ENCODE assay signal across 1 cellular context in the genomic region with DNA sequence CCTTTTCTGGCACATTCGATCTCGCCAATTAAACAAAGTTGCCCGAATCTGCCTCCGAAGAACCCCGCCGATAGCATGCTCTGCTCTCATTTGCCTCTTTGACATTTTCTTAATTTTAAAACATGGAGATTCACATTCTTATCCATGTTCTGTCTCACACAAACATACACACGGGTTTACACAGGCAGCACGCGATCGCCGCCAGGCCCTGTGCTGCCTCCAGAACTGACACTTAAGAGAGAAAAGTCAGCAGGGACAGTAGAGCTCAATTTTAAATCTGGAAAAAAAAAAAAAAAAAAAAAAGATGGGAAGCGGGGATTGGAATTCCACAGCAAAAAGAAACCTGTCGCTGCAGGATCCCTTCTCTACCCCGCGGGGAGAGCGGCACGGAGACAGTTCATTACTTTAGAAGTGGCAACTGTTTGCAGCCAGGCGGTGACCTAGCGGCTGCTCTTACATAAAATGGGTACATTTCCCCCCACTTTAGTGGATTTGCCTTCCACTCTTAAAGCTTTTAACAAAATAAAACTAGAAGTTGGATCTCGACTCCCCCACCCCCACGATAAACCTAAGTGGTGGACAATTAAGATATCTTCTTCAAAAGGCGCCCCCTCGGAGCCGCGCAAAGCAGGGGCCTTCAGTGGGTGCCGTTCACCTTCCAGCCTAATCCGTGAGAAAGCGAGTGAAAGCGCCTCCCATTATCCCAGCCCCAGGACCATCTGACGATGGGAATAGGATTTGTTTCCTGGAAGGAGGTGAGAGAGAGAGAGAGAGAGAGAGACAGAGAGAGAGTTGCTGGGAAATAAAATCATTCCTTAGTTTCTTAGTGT.
TF ChIP-seq lines count a peak whose summit lies in the region.

No MANE protein-coding gene starts in this region.

TF ChIP-seq in GM12891, 5 proteins besides CTCF, POLR2A, EP300 and RAD21 (continued from another document):
- TF ChIP-seq POLR2AphosphoS5 (IDR thresholded peaks at IDR 0.05; ENCODE audit: low read depth, low read length) (no peak), PAX5 (IDR thresholded peaks at IDR 0.05; ENCODE audit: insufficient read depth, low read length, severe bottlenecking) (no peak), SPI1 (IDR thresholded peaks at IDR 0.05; ENCODE audit: low read depth, low read length) (no peak), TAF1 (IDR thresholded peaks at IDR 0.05; ENCODE audit: low read depth, low read length) (no peak)
